ENCODE assay signal across 9 cellular contexts in the genomic region with DNA sequence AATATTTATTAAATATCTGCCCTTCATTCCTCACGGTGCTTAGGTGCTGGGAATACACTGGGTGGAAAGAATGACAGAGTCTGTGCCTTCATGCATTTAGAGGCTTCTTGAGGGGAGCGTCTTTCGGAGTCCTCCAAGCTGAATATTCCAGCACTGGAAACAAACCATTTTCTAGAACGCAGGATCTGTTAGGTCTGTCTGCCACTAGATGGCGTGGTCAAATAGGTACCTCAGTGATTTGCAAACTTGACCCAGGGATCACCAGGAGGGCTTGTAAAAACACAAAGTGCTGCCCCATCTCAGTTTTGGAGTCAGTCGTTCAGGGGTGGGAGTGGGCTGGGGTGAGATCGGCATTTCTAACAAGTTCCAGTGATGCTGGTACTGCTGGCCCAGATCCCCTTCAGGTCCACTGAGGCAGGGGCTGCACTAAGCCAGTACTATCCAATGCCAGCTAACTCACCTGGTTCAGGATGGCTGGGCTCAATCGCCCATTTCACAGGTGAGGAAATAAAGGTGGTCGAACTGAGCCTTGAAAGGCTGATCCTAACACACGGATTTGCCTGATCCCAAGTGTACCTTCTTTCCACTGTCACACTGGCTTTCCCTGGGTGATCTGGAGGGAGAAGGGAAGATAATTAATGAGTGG. TPM values are rescaled to one million over a fixed set of nuclear protein-coding genes. Genes with fewer than 3 reads are reported as not detected.
DNase-seq lines count a peak whose midpoint lies in the region; ATAC-seq, FAIRE-seq and TF ChIP-seq lines count a peak whose summit lies in the region.
"Had no signal": no experiment of that assay in that cellular context is flagged by ENCODE, and none has a peak within 500 bp of the region (broad histone marks: within the 10 kb centered on the region; RNA-seq: fewer than 3 reads in every experiment).

No MANE protein-coding gene starts in this region.

- TF ChIP-seq CTCF in GM12878 (IDR thresholded peaks at IDR 0.05 in 2 of 3, conservative IDR thresholded peaks at IDR 0.05 in 1 of 3; ENCODE audit: control insufficient read depth in 2 of 3, extremely low read depth in 1 of 3, insufficient read depth in 1 of 3, low read depth in 3 of 3, low read length in 3 of 3), result peak; percentile 49 to 72 (median 57)

- H3K4me3 ChIP-seq in GM12878, result no peak overlapping the region

- intact Hi-C loops in GM12878 (cut with micrococcal nuclease; ENCODE audit: unreplicated experiment), result no loop called here

- 10% methylated on average over 10 of the region's 10 CpGs for WGBS in GM12878 (ENCODE audit: insufficient coverage, insufficient replicate concordance, low lambda C conversion rate, missing lambda C conversion rate)

- TF ChIP-seq RAD21 in GM12878 (IDR thresholded peaks at IDR 0.05; ENCODE audit: insufficient read depth, low read depth, low read length), result peak; percentile 20; the same call in 1 of the 2 replicates

- H3K4me1 ChIP-seq in GM12878 (ENCODE audit: control insufficient read depth, insufficient read depth, low read length), result no peaks in the 10 kb centered on the region

- DNase-seq in SIG-M5 treated with dmso at 0.1 percent for 504 hours (lab: John Stamatoyannopoulos, UW; ENCODE audit: unreplicated experiment) (peak; percentile 67), SIG-M5 (lab: John Stamatoyannopoulos, UW) (no peak), NCI-H1092 (lab: John Stamatoyannopoulos, UW) (peak; percentile 3), GM12878 (ENCODE audit: low read depth, low spot score) (no peak)
- DNase-seq in stimulated activated CD4-positive, alpha-beta T cell treated with anti-CD3 and anti-CD28 coated beads, Interleukin-2, amount 100 ng/mL, for 24 hours, result no peak
- DNase-seq: activated naive CD8-positive, alpha-beta T cell treated with anti-CD3 and anti-CD28 coated beads, Interleukin-2, amount 10 ng/mL, durations not matched to agents 7 days and 5 days had no signal

- no peak for FAIRE-seq in GM12878 (lab: Jason Lieb, UNC)

- in situ Hi-C loops in GM12878 (cut with MboI), result no loop called here

- no TSS peak for BruUV-seq in GM12878 (replicated peaks; lab: Mats Ljungman, UMichigan)

- TF ChIP-seq EP300 in GM12878 (IDR thresholded peaks at IDR 0.05; ENCODE audit: borderline replicate concordance in 1 of 2, control insufficient read depth in 1 of 2, low read depth in 2 of 2, low read length in 2 of 2), result no peak

- H3K4me2 ChIP-seq in GM12878 (ENCODE audit: control insufficient read depth, insufficient read depth), result no peak overlapping the region

- POLR2A ChIA-PET in GM12878 (lab: Charles Lee), result no interaction called here

- TF ChIP-seq POLR2A in GM12878 (IDR thresholded peaks at IDR 0.05; ENCODE audit: low read depth, low read length), result no peak

- no peaks in the 10 kb centered on the region for H3K79me2 ChIP-seq in GM12878 (ENCODE audit: control insufficient read depth, insufficient read depth, low read length)

- no peak overlapping the region for H2AFZ ChIP-seq in GM12878 (ENCODE audit: control insufficient read depth, low read depth, low read length)

- H3K27me3 ChIP-seq in GM12878 (replicated peaks in 1 of 2; ENCODE audit: control insufficient read depth in 2 of 2, insufficient read depth in 2 of 2, low read length in 1 of 2) (no peaks in the 10 kb centered on the region), layer of hippocampus (ENCODE audit: control insufficient read depth, insufficient read depth, low read length) (no peaks in the 10 kb centered on the region)

- RAD21 ChIA-PET in GM12878 (lab: Charles Lee; ENCODE audit: unreplicated experiment), result interaction anchor here (0.6 kb wide), 1 partner anchor 1430 kb away, joined by 4 read pairs; no protein-coding TSS in a partner anchor

- no peak overlapping the region for H3K27ac ChIP-seq in GM12878 (ENCODE audit: control insufficient read depth, insufficient read depth)
- H3K27ac ChIP-seq in layer of hippocampus (ENCODE audit: low read depth, low read length), result peak overlapping the region; percentile 42

- CTCF ChIA-PET in GM12878 (lab: Yijun Ruan, JAX), result interaction anchor here (0.9 to 1.2 kb wide), 3 partner anchors 69 to 847 kb away, joined by 3 read pairs; no protein-coding TSS in a partner anchor

- H3K9me3 ChIP-seq in GM12878 (replicated peaks; ENCODE audit: control insufficient read depth, insufficient read depth, low read length), result no peaks in the 10 kb centered on the region

- no peaks in the 10 kb centered on the region for H3K36me3 ChIP-seq in GM12878 (ENCODE audit: control insufficient read depth in 2 of 2, insufficient read depth in 2 of 2, low read length in 1 of 2)

- H4K20me1 ChIP-seq in GM12878 (ENCODE audit: control insufficient read depth, insufficient read depth), result no peaks in the 10 kb centered on the region

- SMC1A ChIA-PET in GM12878 (lab: Charles Lee; ENCODE audit: uncharacterized antibody, unreplicated experiment), result no interaction called here

- H3K9ac ChIP-seq in GM12878 (ENCODE audit: control insufficient read depth, insufficient read depth, low read length), result no peak overlapping the region

- ATAC-seq in GM12878, result peak; percentile 69
- no peak for ATAC-seq in HG02970 (IDR thresholded peaks at IDR 0.05; ENCODE audit: low FRiP score, unreplicated experiment)
- ATAC-seq in GM18858 (IDR thresholded peaks at IDR 0.05; ENCODE audit: unreplicated experiment), result no peak

TF ChIP-seq in GM12878, 131 proteins besides CTCF, POLR2A, EP300 and RAD21:
- TF ChIP-seq SMC3 (IDR thresholded peaks at IDR 0.05; ENCODE audit: borderline replicate concordance, low read length), result peak; percentile 34
- TF ChIP-seq RB1 (IDR thresholded peaks at IDR 0.05; ENCODE audit: borderline replicate concordance), result no peak
- no peak for TF ChIP-seq JUNB (IDR thresholded peaks at IDR 0.05)
- TF ChIP-seq EGR1 (IDR thresholded peaks at IDR 0.05; ENCODE audit: borderline replicate concordance in 1 of 2, low read depth in 2 of 2, low read length in 2 of 2), result no peak
- TF ChIP-seq, protein P1, sequence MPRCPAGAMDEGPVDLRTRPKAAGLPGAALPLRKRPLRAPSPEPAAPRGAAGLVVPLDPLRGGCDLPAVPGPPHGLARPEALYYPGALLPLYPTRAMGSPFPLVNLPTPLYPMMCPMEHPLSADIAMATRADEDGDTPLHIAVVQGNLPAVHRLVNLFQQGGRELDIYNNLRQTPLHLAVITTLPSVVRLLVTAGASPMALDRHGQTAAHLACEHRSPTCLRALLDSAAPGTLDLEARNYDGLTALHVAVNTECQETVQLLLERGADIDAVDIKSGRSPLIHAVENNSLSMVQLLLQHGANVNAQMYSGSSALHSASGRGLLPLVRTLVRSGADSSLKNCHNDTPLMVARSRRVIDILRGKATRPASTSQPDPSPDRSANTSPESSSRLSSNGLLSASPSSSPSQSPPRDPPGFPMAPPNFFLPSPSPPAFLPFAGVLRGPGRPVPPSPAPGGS (IDR thresholded peaks at IDR 0.05; ENCODE audit: borderline replicate concordance, insufficient read depth, low read depth, low read length, poor library complexity, severe bottlenecking), result no peak
- no peak for TF ChIP-seq MYC (IDR thresholded peaks at IDR 0.05; ENCODE audit: insufficient read depth, insufficient read length, insufficient replicate concordance, low read length, severe bottlenecking)
- 0 out of 2 replicates have a peak, but pooled peaks have one; percentile 22 for TF ChIP-seq NR2F1 (conservative IDR thresholded peaks at IDR 0.05)
TF ChIP-seq in GM12878: peak in this region for 2.

RNA-seq across cellular contexts. Expression of gene ARNT2, which starts 14.8 kb away (rescaled TPM):
- total RNA-seq in GM12878 (2013; cell fraction: nucleolus; rRNA removed), result not detected in 2 replicates
- total RNA-seq in GM12878 (2014; rRNA removed) (not detected in 2 replicates), GM12878 (2014; rRNA removed; fragmentation: Illumina TruSeq; extraction: Trizol) (not detected in 2 replicates), GM12878 (2021) (0.21 TPM in 1 of 2 replicates, not detected in the other)
- polyA plus RNA-seq in GM12878 (2011; ENCODE audit: low read depth), result 0.07 TPM
- polyA plus RNA-seq in GM12878 (2011; rRNA removed) (0.06 and 0.07 TPM in 2 replicates), GM12878 (2014; fragmentation: Illumina TruSeq; extraction: Trizol) (0.07 TPM in 1 of 2 replicates, not detected in the other), GM12878 (2014; fragmentation: Nextera tagmentation; extraction: Ambion mirVana) (under 1 TPM in 1 of 2 experiments, not detected in 1; 0.11 TPM), GM12878 (2014; rRNA removed) (not detected in 2 replicates), GM12878 (2016; fragmentation: Nextera tagmentation; extraction: Ambion mirVana) (under 1 TPM in 1 of 2 experiments, not detected in 1; 0.49 TPM)
- 0.13 TPM in 1 of 2 replicates, not detected in the other for polyA plus RNA-seq in GM12878 (2011; cell fraction: cytosol; rRNA removed)
- polyA plus RNA-seq in GM12878 (2011; cell fraction: nucleus; rRNA removed), result 0.04 and 0.10 TPM in 2 replicates
- 0.22 and 0.72 TPM in 2 replicates for polyA plus RNA-seq in GM12878 (2012)
- polyA minus RNA-seq in GM12878 (2011; rRNA and poly(A)+ RNA removed), result not detected in 2 replicates
- polyA minus RNA-seq in GM12878 (2011; cell fraction: cytosol; rRNA and poly(A)+ RNA removed), result not detected in 2 replicates
- not detected in 2 replicates for polyA minus RNA-seq in GM12878 (2011; cell fraction: nucleus; rRNA and poly(A)+ RNA removed)
- total RNA-seq: activated naive CD8-positive, alpha-beta T cell treated with anti-CD3 and anti-CD28 coated beads, Interleukin-2, amount 10 ng/mL, durations not matched to agents 7 days and 5 days had no signal

Comparison
In these comparisons a context has a peak if more than half of its experiments do, and no peak if none do; other contexts are left out.
1. DNase-seq: peak in SIG-M5 treated with dmso at 0.1 percent for 504 hours (single experiment) and NCI-H1092 (single experiment); none in SIG-M5 (single experiment), GM12878 (single experiment) and stimulated activated CD4-positive, alpha-beta T cell treated with anti-CD3 and anti-CD28 coated beads, Interleukin-2, amount 100 ng/mL, for 24 hours (0 of 2).